ENCODE assay signal across 22 cellular contexts in the genomic region with DNA sequence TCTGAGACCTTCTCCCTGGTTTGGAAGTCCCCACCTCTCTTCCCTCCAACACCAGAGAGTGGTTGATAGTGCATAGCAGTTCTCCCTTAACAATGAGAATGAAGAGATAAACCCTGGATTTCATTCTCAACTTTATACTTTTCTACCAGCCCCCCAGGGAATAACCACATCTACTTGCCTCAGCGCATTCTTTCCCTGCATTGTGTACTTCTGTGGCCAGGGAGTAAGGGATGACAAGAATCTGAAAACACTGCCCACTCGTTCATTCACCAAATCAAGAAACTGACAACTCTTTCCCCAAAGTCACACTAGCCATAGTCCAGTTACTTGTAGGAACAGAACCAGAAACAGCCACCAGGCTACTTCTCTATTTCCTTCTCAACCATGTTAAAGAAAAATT. TPM values are rescaled to one million over a fixed set of nuclear protein-coding genes. Genes with fewer than 3 reads are reported as not detected.
A peak's percentile ranks its signal among the peaks of the same experiment; 100 is the strongest.
DNase-seq lines count a peak whose midpoint lies in the region; TF ChIP-seq lines count a peak whose summit lies in the region.
"Had no signal": no experiment of that assay in that cellular context is flagged by ENCODE, and none has a peak within 500 bp of the region (broad histone marks: within the 10 kb centered on the region; RNA-seq: fewer than 3 reads in every experiment).

No MANE protein-coding gene starts in this region.

- H3K36me3 ChIP-seq in SJSA1, result no peaks in the 10 kb centered on the region
- H3K36me3 ChIP-seq: neural progenitor cell, tibial artery had no signal

- H3K27me3 ChIP-seq in SJSA1 (replicated peaks), result no peaks in the 10 kb centered on the region
- H3K27me3 ChIP-seq: foreskin keratinocyte, neural progenitor cell had no signal

- H3K4me3 ChIP-seq in SJSA1 (no peak overlapping the region), fibroblast of mammary gland (ENCODE audit: control insufficient read depth, low read depth, low read length) (no peak overlapping the region)
- H3K4me3 ChIP-seq: neural progenitor cell, tibial artery had no signal

- DNase-seq in EH (ENCODE audit: low read depth) (peak; percentile 36), SJSA1 (ENCODE audit: low read depth in 1 of 2, low spot score in 2 of 2) (peak; percentile 54 to 70), fibroblast of mammary gland (ENCODE audit: low read depth) (peak; percentile 13), renal cortical epithelial cell (ENCODE audit: low read depth) (peak; percentile 33), UCSD-AML1 (lab: John Stamatoyannopoulos, UW; ENCODE audit: unreplicated experiment) (no peak), SHP77 (lab: John Stamatoyannopoulos, UW) (no peak), NCI-H1436 (lab: John Stamatoyannopoulos, UW) (no peak)
- DNase-seq in stimulated activated CD4-positive, alpha-beta T cell treated with anti-CD3 and anti-CD28 coated beads, Interleukin-4, amount 100 ng/mL, for 24 hours, result no peak
- DNase-seq: activated CD4-positive, alpha-beta memory T cell treated with anti-CD3 and anti-CD28 coated beads, Interleukin-2, amount 10 ng/mL, durations not matched to agents 7 days and 5 days; activated gamma-delta T cell; activated naive CD8-positive, alpha-beta T cell treated with anti-CD3 and anti-CD28 coated beads, Interleukin-2, amount 50 U/mL, for 24 hours; activated T-cell treated with anti-CD3 and anti-CD28 coated beads for 4 hours; caudate nucleus; DMS79; hypothalamus; NCI-H1694; small intestine; stimulated activated naive CD4-positive, alpha-beta T cell; T1000; tibial artery had no signal

- no peaks in the 10 kb centered on the region for H3K9me3 ChIP-seq in SJSA1 (replicated peaks)
- H3K9me3 ChIP-seq: tibial artery had no signal

- H3K27ac ChIP-seq in SJSA1, result peak overlapping the region; percentile 48
- H3K27ac ChIP-seq: foreskin keratinocyte, neural progenitor cell, tibial artery had no signal

- no peak for TF ChIP-seq CTCF in fibroblast of mammary gland (conservative IDR thresholded peaks at IDR 0.05; ENCODE audit: control insufficient read depth, insufficient read depth, low read depth, low read length)

- H3K4me1 ChIP-seq in SJSA1 (replicated peaks), result peaks cover 26% of the 10 kb centered on the region
- H3K4me1 ChIP-seq: neural progenitor cell, tibial artery had no signal

RNA-seq across cellular contexts. Expression of gene SPIN1, which starts 46.0 kb away (rescaled TPM):
- total RNA-seq in SJSA1 (2014; rRNA removed; shearing (Covaris generic)), result 91.1 and 105 TPM in 2 replicates
- total RNA-seq in renal cortical epithelial cell, result 154 and 211 TPM in 2 replicates

Comparison
In these comparisons a context has a peak if more than half of its experiments do, and no peak if none do; other contexts are left out.
1. DNase-seq: peak in EH (single experiment), SJSA1 (2 of 2), fibroblast of mammary gland (single experiment) and renal cortical epithelial cell (single experiment); none in UCSD-AML1 (single experiment), stimulated activated CD4-positive, alpha-beta T cell treated with anti-CD3 and anti-CD28 coated beads, Interleukin-4, amount 100 ng/mL, for 24 hours (single experiment), SHP77 (0 of 2) and NCI-H1436 (single experiment).